In genomic region chr2:45128580-45128997, GRCh38 we compare ENCODE assay signal across 11 cellular contexts.
DNase-seq lines count a peak whose midpoint lies in the region; ATAC-seq, FAIRE-seq and TF ChIP-seq lines count a peak whose summit lies in the region.
"Had no signal": no experiment of that assay in that cellular context is flagged by ENCODE, and none has a peak within 500 bp of the region (broad histone marks: within the 10 kb centered on the region; RNA-seq: fewer than 3 reads in every experiment).

No MANE protein-coding gene starts in this region.

- 51 to 67% methylated on average over 1 of the region's 1 CpG for WGBS in lung, 2 donors

- H3K4me1 ChIP-seq in BE2C (peaks cover 9% of the 10 kb centered on the region), lung (ENCODE audit: control insufficient read depth in 2 of 2, insufficient read depth in 2 of 2, low read length in 2 of 2) (no peaks in the 10 kb centered on the region)

- H3K27ac ChIP-seq in lung (ENCODE audit: low read depth in 1 of 2, low read length in 1 of 2), result no peak overlapping the region

- H3K9me3 ChIP-seq in BE2C, result no peaks in the 10 kb centered on the region
- H3K9me3 ChIP-seq in lung (ENCODE audit: control insufficient read depth in 2 of 2, insufficient read depth in 1 of 2, low read length in 1 of 2), result peaks cover 0 to 1% of the 10 kb centered on the region in 2 donors

- peak; percentile 8; the same call in 1 of the 2 replicates for TF ChIP-seq CTCF in BE2C (IDR thresholded peaks at IDR 0.05; ENCODE audit: low read depth, low read length)
- no peak for TF ChIP-seq CTCF in bronchial epithelial cell (IDR thresholded peaks at IDR 0.05; ENCODE audit: insufficient read depth, low read length, severe bottlenecking)
- no peak for TF ChIP-seq CTCF in lung (IDR thresholded peaks at IDR 0.05; ENCODE audit: control extremely low read depth, extremely low read depth)

- peak; percentile 15 for ATAC-seq in lung (ENCODE audit: insufficient read depth, low FRiP score)
- ATAC-seq in GM21390 (IDR thresholded peaks at IDR 0.05; ENCODE audit: unreplicated experiment), result no peak
- ATAC-seq in GM21381 (IDR thresholded peaks at IDR 0.05; ENCODE audit: unreplicated experiment), result no peak
- ATAC-seq: WTC11 had no signal

- no peak for FAIRE-seq in bronchial epithelial cell (lab: Jason Lieb, UNC)

- DNase-seq in BE2C, result peak; percentile 69
- DNase-seq in M059J (ENCODE audit: low read depth), result peak; percentile 98
- peak; percentile 72 for DNase-seq in bronchial epithelial cell (ENCODE audit: low read depth)
- DNase-seq in lung (ENCODE audit: low spot score), result no peak
- DNase-seq in RPMI8226, result no peak
- no peak for DNase-seq in inferior parietal cortex (ENCODE audit: extremely low spot score)
- DNase-seq: activated naive CD4-positive, alpha-beta T cell treated with anti-CD3 and anti-CD28 coated beads, Interleukin-2, amount 50 U/mL, for 16 hours; hippocampal formation had no signal

- no peaks in the 10 kb centered on the region for H3K36me3 ChIP-seq in BE2C
- H3K36me3 ChIP-seq in bronchial epithelial cell (ENCODE audit: control insufficient read depth, insufficient read depth, low read length), result no peaks in the 10 kb centered on the region
- no peaks in the 10 kb centered on the region for H3K36me3 ChIP-seq in lung (ENCODE audit: control insufficient read depth in 2 of 2, insufficient read depth in 2 of 2, low read length in 2 of 2)

- H3K4me3 ChIP-seq in BE2C (ENCODE audit: low read depth, low read length), result no peak overlapping the region
- H3K4me3 ChIP-seq in bronchial epithelial cell (ENCODE audit: low read depth, low read length), result no peak overlapping the region
- H3K4me3 ChIP-seq in lung, result no peak overlapping the region

- H3K27me3 ChIP-seq in BE2C, result no peaks in the 10 kb centered on the region
- H3K27me3 ChIP-seq in bronchial epithelial cell (ENCODE audit: control insufficient read depth, insufficient read depth, low read length), result no peaks in the 10 kb centered on the region
- H3K27me3 ChIP-seq in lung (ENCODE audit: control insufficient read depth, insufficient read depth), result no peaks in the 10 kb centered on the region

Comparison
In these comparisons a context has a peak if more than half of its experiments do, and no peak if none do; other contexts are left out.
1. DNase-seq: peak in BE2C (single experiment), M059J (single experiment) and bronchial epithelial cell (single experiment); none in lung (single experiment), RPMI8226 (single experiment) and inferior parietal cortex (single experiment).